ENCODE assay signal across 14 cellular contexts in the genomic region with DNA sequence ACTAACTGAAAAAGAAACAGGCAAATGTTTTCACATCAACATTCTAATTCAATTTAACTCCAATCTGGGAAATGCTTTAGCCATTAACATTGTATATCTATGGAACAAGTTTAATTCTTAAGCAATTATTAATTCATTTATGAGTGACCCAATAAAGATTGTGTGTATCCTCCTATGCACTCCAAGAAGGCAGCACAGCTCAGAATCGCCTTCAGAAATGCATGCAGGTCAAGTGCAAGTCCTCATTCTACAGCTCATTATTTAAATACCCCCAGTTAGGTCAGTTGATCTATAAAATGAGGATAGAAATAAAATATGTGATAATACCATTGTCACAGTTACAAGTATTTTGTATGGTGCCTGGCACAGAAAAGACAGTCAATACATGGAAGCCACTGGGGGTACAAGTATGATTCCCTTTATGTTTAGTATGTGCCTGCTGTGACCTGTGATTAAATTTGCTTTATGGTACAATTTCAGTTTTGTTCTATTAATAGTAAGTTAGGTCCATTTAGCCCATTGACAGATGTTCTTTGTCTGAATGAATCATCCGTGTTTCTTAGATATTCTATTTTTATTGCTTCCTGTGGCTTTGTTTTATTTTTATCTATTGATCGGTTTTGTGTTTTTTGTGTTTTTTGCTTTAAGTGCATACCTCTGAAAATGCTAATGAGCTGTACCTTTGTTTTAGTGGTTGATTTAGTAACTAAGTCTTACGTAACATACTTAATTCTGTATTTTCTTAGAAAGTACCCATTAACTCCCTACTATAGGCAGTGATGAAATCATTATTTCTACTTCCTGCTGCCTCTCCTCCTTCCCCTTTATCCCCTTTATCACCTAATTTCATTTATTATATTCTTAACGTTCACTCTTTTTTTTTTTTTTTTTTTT. TPM values are rescaled to one million over a fixed set of nuclear protein-coding genes. Genes with fewer than 3 reads are reported as not detected.
DNase-seq lines count a peak whose midpoint lies in the region; ATAC-seq and TF ChIP-seq lines count a peak whose summit lies in the region.
"Had no signal": no experiment of that assay in that cellular context is flagged by ENCODE, and none has a peak within 500 bp of the region (broad histone marks: within the 10 kb centered on the region; RNA-seq: fewer than 3 reads in every experiment).

No MANE protein-coding gene starts in this region.

- no peak overlapping the region for H2BK12ac ChIP-seq in trophoblast cell (ENCODE audit: low read length)

- no peak overlapping the region for H3K4me2 ChIP-seq in trophoblast cell (ENCODE audit: low read length)

- H3K9me3 ChIP-seq in mucosa of descending colon (no peaks in the 10 kb centered on the region), trophoblast cell (ENCODE audit: insufficient read depth, low read depth, low read length) (no peaks in the 10 kb centered on the region)
- H3K9me3 ChIP-seq: HAP-1 had no signal

- no peak overlapping the region for H2AFZ ChIP-seq in trophoblast cell (ENCODE audit: insufficient read depth, low read length, poor library complexity)
- H2AFZ ChIP-seq: parathyroid adenoma had no signal

- no peak overlapping the region for H2BK120ac ChIP-seq in trophoblast cell (ENCODE audit: insufficient read depth, low read length, poor library complexity)

- TF ChIP-seq CTCF in mucosa of descending colon (IDR thresholded peaks at IDR 0.05) (no peak), type B pancreatic cell (conservative IDR thresholded peaks at IDR 0.05) (no peak)

- 100% methylated on average over 1 of the region's 5 CpGs for WGBS in trophoblast cell (ENCODE audit: extremely low coverage, insufficient coverage, insufficient read length)

- H3K27ac ChIP-seq in trophoblast cell (ENCODE audit: low read depth, low read length): no peak overlapping the region
- H3K27ac ChIP-seq: parathyroid adenoma had no signal

- no peak overlapping the region for H3K14ac ChIP-seq in trophoblast cell (ENCODE audit: low read length)

- H3K9ac ChIP-seq in trophoblast cell (ENCODE audit: low read length): no peak overlapping the region
- H3K9ac ChIP-seq: parathyroid adenoma had no signal

- H2BK5ac ChIP-seq in trophoblast cell (ENCODE audit: low read depth, low read length, poor library complexity): no peak overlapping the region

- H3K4ac ChIP-seq in trophoblast cell (ENCODE audit: low read depth, low read length): no peak overlapping the region

- H3K4me1 ChIP-seq in mucosa of descending colon (ENCODE audit: low read depth): peaks cover 19% of the 10 kb centered on the region
- no peaks in the 10 kb centered on the region for H3K4me1 ChIP-seq in trophoblast cell (ENCODE audit: control insufficient read depth in 1 of 2, insufficient read depth in 2 of 2, low read length in 2 of 2)
- H3K4me1 ChIP-seq: HAP-1, parathyroid adenoma had no signal

- no peak overlapping the region for H4K12ac ChIP-seq in trophoblast cell (ENCODE audit: low read depth, low read length)

- no peak overlapping the region for H3K23ac ChIP-seq in trophoblast cell (ENCODE audit: low read length)

- no peak overlapping the region for H4K8ac ChIP-seq in trophoblast cell (ENCODE audit: low read depth, low read length)

- H3K36me3 ChIP-seq in mucosa of descending colon (ENCODE audit: low read depth): no peaks in the 10 kb centered on the region
- H3K36me3 ChIP-seq in trophoblast cell (ENCODE audit: control insufficient read depth in 1 of 2, insufficient read depth in 2 of 2, low read length in 2 of 2): no peaks in the 10 kb centered on the region
- H3K36me3 ChIP-seq: HAP-1 had no signal

- no peak overlapping the region for H3K4me3 Mint-ChIP-seq in type B pancreatic cell

- H3K4me1 Mint-ChIP-seq in type B pancreatic cell (ENCODE audit: unreplicated experiment): no peaks in the 10 kb centered on the region

- no peak overlapping the region for H4K91ac ChIP-seq in trophoblast cell (ENCODE audit: low read depth, low read length)

- ATAC-seq in GM19035 (IDR thresholded peaks at IDR 0.05; ENCODE audit: unreplicated experiment) (peak; percentile 75), HG02610 (IDR thresholded peaks at IDR 0.05; ENCODE audit: unreplicated experiment) (peak; percentile 55), mucosa of descending colon (peak; percentile 20)

- H2AK5ac ChIP-seq in trophoblast cell (ENCODE audit: low read length): no peak overlapping the region

- H3K4me3 ChIP-seq in mucosa of descending colon: no peak overlapping the region
- no peak overlapping the region for H3K4me3 ChIP-seq in trophoblast cell (ENCODE audit: low read depth, low read length)
- H3K4me3 ChIP-seq: HAP-1 had no signal

- no peaks in the 10 kb centered on the region for H3K79me2 ChIP-seq in trophoblast cell (ENCODE audit: control insufficient read depth, insufficient read depth, low read length, poor library complexity)
- H3K79me2 ChIP-seq: parathyroid adenoma had no signal

- no peaks in the 10 kb centered on the region for H3K36me3 Mint-ChIP-seq in type B pancreatic cell

- intact Hi-C loops in mucosa of descending colon (cut with DNase I, micrococcal nuclease): no loop called here

- peaks cover 3% of the 10 kb centered on the region for H3K27me3 Mint-ChIP-seq in type B pancreatic cell

- no peaks in the 10 kb centered on the region for H3K79me1 ChIP-seq in trophoblast cell (ENCODE audit: low read length)

- H3K18ac ChIP-seq in trophoblast cell (ENCODE audit: low read length): no peak overlapping the region

- DNase-seq in HS-5 (ENCODE audit: low read depth) (peak; percentile 39), mucosa of descending colon (no peak), COLO668 (lab: John Stamatoyannopoulos, UW; ENCODE audit: unreplicated experiment) (no peak), NAMALWA (ENCODE audit: low spot score) (no peak), type B pancreatic cell (ENCODE audit: extremely low spot score, unreplicated experiment) (no peak), trophoblast cell (no peak)
- DNase-seq: activated CD4-positive, alpha-beta T cell treated with anti-CD3 and anti-CD28 coated beads, Interleukin-2, amount 50 U/mL, for 48 hours; DND-41; SHP77 had no signal

- no peaks in the 10 kb centered on the region for H3K27me3 ChIP-seq in trophoblast cell (ENCODE audit: insufficient read depth, low read length)

- no peak overlapping the region for H3K27ac Mint-ChIP-seq in type B pancreatic cell

- H3K9me3 Mint-ChIP-seq in type B pancreatic cell: peaks cover 4% of the 10 kb centered on the region

RNA-seq across cellular contexts. Expression of gene CPXM2, which starts 42.8 kb away (rescaled TPM):
- total RNA-seq in mucosa of descending colon (10 to 100 TPM in 1 of 3 donors, 1 to 10 TPM in 2; 3.1 to 56.1 (median 7.7) TPM), type B pancreatic cell (ENCODE audit: low replicate concordance) (15.0 and 51.1 TPM in 2 replicates)
- 0.22 and 0.24 TPM in 2 replicates for polyA plus RNA-seq in trophoblast cell (2013)
- total RNA-seq: M059J had no signal

Comparison
In these comparisons a context has a peak if more than half of its experiments do, and no peak if none do; other contexts are left out.
1. ATAC-seq: peak in every context shown above with its lines; median percentile 75 in GM19035; 55 in HG02610; 20 in mucosa of descending colon.